ENCODE assay signal across 25 cellular contexts in the genomic region with DNA sequence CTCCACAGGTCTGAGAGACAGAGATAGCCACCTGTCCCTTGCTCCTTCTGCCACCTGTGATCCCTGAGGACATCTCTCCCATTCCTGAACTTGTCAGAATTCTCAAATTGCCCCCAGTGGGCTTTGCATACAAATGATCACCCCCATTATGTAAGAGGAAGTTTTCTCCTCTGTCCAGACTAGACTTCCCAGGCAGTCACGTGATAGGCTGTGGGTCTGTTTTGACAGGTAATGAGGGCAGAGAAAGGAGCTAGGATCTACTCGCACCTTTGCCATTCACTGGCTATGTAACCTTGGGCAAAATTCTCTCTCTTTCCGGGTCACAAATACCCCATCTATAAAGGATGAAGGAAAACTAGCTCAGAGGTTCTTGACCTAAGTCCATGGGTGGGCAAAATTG.
"Had no signal": no experiment of that assay in that cellular context is flagged by ENCODE, and none has a peak within 500 bp of the region (broad histone marks: within the 10 kb centered on the region; RNA-seq: fewer than 3 reads in every experiment).

No MANE protein-coding gene starts in this region.

- H3K4me3 Mint-ChIP-seq: activated CD8-positive, alpha-beta T cell treated with anti-CD3 and anti-CD28 coated beads for 36 hours; activated naive CD4-positive, alpha-beta T cell treated with anti-CD3 and anti-CD28 coated beads, Interleukin-2, amount 10 ng/mL, durations not matched to agents 7 days and 5 days; activated naive CD8-positive, alpha-beta T cell treated with anti-CD3 and anti-CD28 coated beads for 36 hours; activated T-cell treated with anti-CD3 and anti-CD28 coated beads, Interleukin-2, amount 50 U/mL, for 72 hours; T-cell had no signal

- H3K27me3 ChIP-seq: brain microvascular endothelial cell, cardiac muscle cell had no signal

- H3K36me3 Mint-ChIP-seq: activated naive CD4-positive, alpha-beta T cell treated with anti-CD3 and anti-CD28 coated beads, Interleukin-2, amount 10 ng/mL, durations not matched to agents 7 days and 5 days; activated naive CD8-positive, alpha-beta T cell treated with anti-CD3 and anti-CD28 coated beads for 36 hours; T-cell had no signal

- FAIRE-seq: TTC549 had no signal

- H3K9me3 Mint-ChIP-seq: activated CD8-positive, alpha-beta T cell treated with anti-CD3 and anti-CD28 coated beads for 36 hours; activated naive CD4-positive, alpha-beta T cell treated with anti-CD3 and anti-CD28 coated beads, Interleukin-2, amount 10 ng/mL, durations not matched to agents 7 days and 5 days; activated naive CD8-positive, alpha-beta T cell treated with anti-CD3 and anti-CD28 coated beads for 36 hours; activated T-cell treated with anti-CD3 and anti-CD28 coated beads, Interleukin-2, amount 50 U/mL, for 72 hours; activated T-helper 2 cell treated with anti-CD3 and anti-CD28 coated beads, Interferon-gamma antibody, Interleukin-2, Interleukin-4, amounts not matched to agents 10 μg/mL and 5 μg/mL and 100 μg/mL, durations not matched to agents 14 hours and 24 hours and 36 hours; T-cell had no signal

- ATAC-seq: activated CD8-positive, alpha-beta T cell treated with anti-CD3 and anti-CD28 coated beads for 36 hours; activated T-cell treated with anti-CD3 and anti-CD28 coated beads, Interleukin-2, amount 50 U/mL, for 72 hours; T-cell had no signal

- H3K4me2 ChIP-seq: KMS-11 had no signal

- H3K27ac ChIP-seq: brain microvascular endothelial cell, cardiac muscle cell, KMS-11 had no signal

- DNase-seq: activated CD4-positive, alpha-beta T cell treated with anti-CD3 and anti-CD28 coated beads, Interleukin-2, amount 50 U/mL, for 1 hour; activated CD4-positive, CD25-positive, alpha-beta regulatory T cell; activated CD8-positive, alpha-beta memory T cell treated with anti-CD3 and anti-CD28 coated beads, Interleukin-2, amount 50 U/mL, for 4 hours; activated CD8-positive, alpha-beta T cell treated with anti-CD3 and anti-CD28 coated beads for 36 hours; activated gamma-delta T cell treated with Interleukin-2 at 50 U/mL for 16 hours; activated naive CD4-positive, alpha-beta T cell treated with anti-CD3 and anti-CD28 coated beads, Interleukin-2, amount 10 ng/mL, durations not matched to agents 7 days and 5 days; activated naive CD8-positive, alpha-beta T cell treated with anti-CD3 and anti-CD28 coated beads for 36 hours; activated T-cell treated with anti-CD3 and anti-CD28 coated beads, Interleukin-2, amount 50 U/mL, for 72 hours; brain microvascular endothelial cell; NCI-H1092; NCI-H1417; NCI-H1930; NCI-H2107; NCI-H345; NCI-H510A; NCI-H526 treated with DMSO at 0.1 percent for 48 hours; NCI-H82; SIG-M5; T-cell; T-helper 2 cell; T1000 had no signal

- H3K27ac Mint-ChIP-seq: activated CD8-positive, alpha-beta T cell treated with anti-CD3 and anti-CD28 coated beads for 36 hours; activated naive CD4-positive, alpha-beta T cell treated with anti-CD3 and anti-CD28 coated beads, Interleukin-2, amount 10 ng/mL, durations not matched to agents 7 days and 5 days; activated naive CD8-positive, alpha-beta T cell treated with anti-CD3 and anti-CD28 coated beads for 36 hours; activated T-cell treated with anti-CD3 and anti-CD28 coated beads, Interleukin-2, amount 50 U/mL, for 72 hours; activated T-helper 2 cell treated with anti-CD3 and anti-CD28 coated beads, Interferon-gamma antibody, Interleukin-2, Interleukin-4, amounts not matched to agents 10 μg/mL and 5 μg/mL and 100 μg/mL, durations not matched to agents 14 hours and 24 hours and 36 hours; T-cell had no signal

- H3K4me3 ChIP-seq: cardiac muscle cell had no signal

- H3K9ac ChIP-seq: KMS-11 had no signal

- H3K27me3 Mint-ChIP-seq: activated CD8-positive, alpha-beta T cell treated with anti-CD3 and anti-CD28 coated beads for 36 hours; activated naive CD8-positive, alpha-beta T cell treated with anti-CD3 and anti-CD28 coated beads for 36 hours; T-cell had no signal

- H3K36me3 ChIP-seq: brain microvascular endothelial cell, cardiac muscle cell had no signal
